In genomic region chr6:31401403-31401802, GRCh38 we compare ENCODE assay signal across 8 cellular contexts. TPM values are rescaled to one million over a fixed set of nuclear protein-coding genes. Genes with fewer than 3 reads are reported as not detected.
DNase-seq lines count a peak whose midpoint lies in the region; ATAC-seq and TF ChIP-seq lines count a peak whose summit lies in the region.

No MANE protein-coding gene starts in this region.

- H3K4me3 Mint-ChIP-seq in dendritic cell treated with granulocyte-macrophage colony-stimulating factor and Interleukin-4, amounts not matched to agents 40 ng/mL and 50 ng/mL, for 4 days = peak overlapping the region; percentile 84

- H3K36me3 Mint-ChIP-seq in dendritic cell treated with granulocyte-macrophage colony-stimulating factor and Interleukin-4, amounts not matched to agents 40 ng/mL and 50 ng/mL, for 4 days (ENCODE audit: low read depth) = peaks cover 23% of the 10 kb centered on the region

- H3K9me3 ChIP-seq in OCI-LY7 (ENCODE audit: low read length) (no peaks in the 10 kb centered on the region), muscle layer of colon (ENCODE audit: low read length) (no peaks in the 10 kb centered on the region)

- POLR2A ChIA-PET in OCI-LY7 (lab: Charles Lee) = interaction anchor here (0.9 to 1.0 kb wide), 3 partner anchors 9 to 93 kb away, joined by 3 to 4 read pairs (median 3); no protein-coding TSS in a partner anchor
- POLR2A ChIA-PET in GM10248 (lab: Yijun Ruan, JAX) = interaction anchor here (1.1 kb wide), 1 partner anchor 61 kb away, joined by 5 read pairs; no protein-coding TSS in a partner anchor

- H3K4me3 ChIP-seq in OCI-LY7 (ENCODE audit: low read depth, low read length, poor library complexity, severe bottlenecking) (peak overlapping the region; percentile 79), muscle layer of colon (ENCODE audit: low read depth in 1 of 2, low read length in 2 of 2) (peak overlapping the region; percentile 76 to 95)

- no peaks in the 10 kb centered on the region for H3K27me3 ChIP-seq in muscle layer of colon (ENCODE audit: control insufficient read depth in 1 of 2, insufficient read depth in 2 of 2, low read length in 2 of 2)

- peaks cover 49% of the 10 kb centered on the region; the same call in 1 of the 2 replicates for H3K79me2 ChIP-seq in OCI-LY7 (ENCODE audit: insufficient read depth, low read depth, low read length)

- H3K9me2 ChIP-seq in OCI-LY7 (ENCODE audit: insufficient read depth, low read length) = no peaks in the 10 kb centered on the region

- H3K27ac Mint-ChIP-seq in dendritic cell treated with granulocyte-macrophage colony-stimulating factor and Interleukin-4, amounts not matched to agents 40 ng/mL and 50 ng/mL, for 4 days = peak overlapping the region; percentile 84

- peak overlapping the region; percentile 99 for H3K4me2 ChIP-seq in OCI-LY7 (ENCODE audit: low read length)

- peaks cover 15% of the 10 kb centered on the region; the same call in 1 of the 2 replicates for H4K20me1 ChIP-seq in OCI-LY7 (ENCODE audit: insufficient read depth, low read length)

- H3K27me3 Mint-ChIP-seq in dendritic cell treated with granulocyte-macrophage colony-stimulating factor and Interleukin-4, amounts not matched to agents 40 ng/mL and 50 ng/mL, for 4 days = no peaks in the 10 kb centered on the region

- ATAC-seq in GM18868 (IDR thresholded peaks at IDR 0.05; ENCODE audit: unreplicated experiment) = no peak

- peaks cover 13% of the 10 kb centered on the region; the same call in 1 of the 2 replicates for H3K36me3 ChIP-seq in OCI-LY7 (ENCODE audit: insufficient read depth, low read length)
- no peaks in the 10 kb centered on the region for H3K36me3 ChIP-seq in muscle layer of colon (ENCODE audit: insufficient read depth, low read length)

- intact Hi-C loops in OCI-LY7 (cut with micrococcal nuclease; ENCODE audit: unreplicated experiment) = loop anchor here (2.0 to 10.0 kb wide), 3 partner anchors 91 to 183 kb away; partner anchors contain the start of genes DDX39B, LST1 and LTB
- intact Hi-C loops in dendritic cell treated with granulocyte-macrophage colony-stimulating factor and Interleukin-4, amounts not matched to agents 40 ng/mL and 50 ng/mL, for 4 days (cut with micrococcal nuclease) = no loop called here

- peak overlapping the region; percentile 58 for H3K27ac ChIP-seq in OCI-LY7 (ENCODE audit: low read depth, low read length, poor library complexity, severe bottlenecking)
- peak overlapping the region; percentile 99 for H3K27ac ChIP-seq in muscle layer of colon (ENCODE audit: low read depth, low read length)

- no peak overlapping the region for H2AFZ ChIP-seq in OCI-LY7 (ENCODE audit: low read length)

- peak overlapping the region; percentile 98 for H3K9ac ChIP-seq in muscle layer of colon (ENCODE audit: low read length)

- no TSS peak for BruUV-seq in OCI-LY7 (replicated peaks; lab: Mats Ljungman, UMichigan)

- H3K4me1 ChIP-seq in OCI-LY7 (ENCODE audit: insufficient read depth, low read length, poor library complexity, severe bottlenecking) = peaks cover 25% of the 10 kb centered on the region
- H3K4me1 ChIP-seq in muscle layer of colon (ENCODE audit: insufficient read depth, low read length) = peaks cover 49% of the 10 kb centered on the region

- TF ChIP-seq CTCF in OCI-LY7 (conservative IDR thresholded peaks at IDR 0.05; ENCODE audit: low read length) (no peak), GM10248 (IDR thresholded peaks at IDR 0.05; ENCODE audit: control extremely low read depth, extremely low read depth, low read depth, missing control alignments) (no peak)

- CTCF ChIA-PET in OCI-LY7 (lab: Charles Lee; ENCODE audit: unreplicated experiment) = interaction anchor here (0.6 to 1.0 kb wide), 3 partner anchors 30 to 215 kb away, joined by 4 to 5 read pairs (median 4); no protein-coding TSS in a partner anchor
- CTCF ChIA-PET in GM10248 (lab: Yijun Ruan, JAX) = interaction anchor here (0.8 to 5.8 kb wide), 8 partner anchors 21 to 321 kb away, joined by 3 to 59 read pairs (median 4); no protein-coding TSS in a partner anchor

- H3K4me1 Mint-ChIP-seq in dendritic cell treated with granulocyte-macrophage colony-stimulating factor and Interleukin-4, amounts not matched to agents 40 ng/mL and 50 ng/mL, for 4 days (ENCODE audit: low read depth) = peaks cover 63% of the 10 kb centered on the region

- H3K9me3 Mint-ChIP-seq in dendritic cell treated with granulocyte-macrophage colony-stimulating factor and Interleukin-4, amounts not matched to agents 40 ng/mL and 50 ng/mL, for 4 days = no peaks in the 10 kb centered on the region

- DNase-seq in EH (ENCODE audit: low read depth) (peak; percentile 92), OCI-LY7 (ENCODE audit: low spot score) (no peak), COLO668 (lab: John Stamatoyannopoulos, UW; ENCODE audit: unreplicated experiment) (no peak), GM10248 (ENCODE audit: extremely low spot score) (no peak), NCI-H526 (lab: John Stamatoyannopoulos, UW) (no peak)

RNA-seq across cellular contexts. Expression of gene MICA, which starts 2.0 kb away (rescaled TPM):
- 11.9 and 15.3 TPM in 2 replicates for total RNA-seq in OCI-LY7 (2014; rRNA removed; shearing (Covaris generic))
- 8.3 and 9.9 TPM in 2 replicates for total RNA-seq in OCI-LY7 (2022)

RNA-seq across cellular contexts. Expression of gene HLA-B, which starts 44.4 kb away (rescaled TPM):
- 223 and 258 TPM in 2 replicates for total RNA-seq in OCI-LY7 (2014; rRNA removed; shearing (Covaris generic))
- total RNA-seq in OCI-LY7 (2022) = 238 and 309 TPM in 2 replicates
